8 cellular contexts compared by ENCODE assay signal in the genomic region with DNA sequence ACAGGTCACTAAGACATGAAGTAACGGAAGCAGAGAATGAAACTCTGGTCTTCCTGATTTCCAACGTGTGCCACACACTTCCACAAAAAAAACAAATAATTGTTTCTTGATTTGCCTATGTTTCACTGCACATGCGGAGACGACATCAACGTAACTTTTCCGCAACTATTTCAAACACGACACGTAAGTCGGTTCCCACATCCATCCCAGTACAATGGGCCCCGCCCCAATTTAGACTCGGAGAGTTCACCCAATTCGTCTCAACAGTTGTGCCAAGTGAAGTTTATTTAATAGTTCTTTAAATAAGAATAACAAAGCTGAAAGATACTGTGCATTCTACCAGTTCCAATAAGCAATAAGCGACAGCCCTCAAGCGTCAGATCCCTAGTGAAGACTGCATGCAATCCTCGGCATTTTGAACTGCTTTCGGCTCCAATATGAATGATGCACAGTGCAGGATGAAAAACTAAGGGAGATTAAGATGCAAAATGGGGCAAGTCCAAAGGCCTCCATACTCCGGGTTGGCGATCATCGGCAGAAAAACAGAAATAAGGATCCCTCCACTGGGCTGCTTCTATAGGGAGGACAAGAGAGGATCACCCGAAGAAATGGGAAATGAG. TPM values are rescaled to one million over a fixed set of nuclear protein-coding genes. Genes with fewer than 3 reads are reported as not detected.
DNase-seq lines count a peak whose midpoint lies in the region; ATAC-seq and TF ChIP-seq lines count a peak whose summit lies in the region.

No MANE protein-coding gene starts in this region.

- no peaks in the 10 kb centered on the region for H3K9me2 ChIP-seq in SK-N-SH

- H3K36me3 ChIP-seq in HAP-1 (replicated peaks) (peaks cover 45% of the 10 kb centered on the region), SK-N-SH (replicated peaks in 1 of 2; ENCODE audit: control insufficient read depth in 1 of 2, insufficient read depth in 2 of 2, low read length in 1 of 2) (peaks cover 19 to 37% of the 10 kb centered on the region in 2 experiments), duodenal mucosa (ENCODE audit: control insufficient read depth in 1 of 2, insufficient read depth in 2 of 2, low read length in 2 of 2) (peaks cover 7 to 20% of the 10 kb centered on the region in 2 donors), upper lobe of right lung (peaks cover 29% of the 10 kb centered on the region)

- peaks cover 38% of the 10 kb centered on the region for H3K4me1 Mint-ChIP-seq in CD4-positive, alpha-beta T cell (ENCODE audit: low read depth)

- H3K9ac ChIP-seq in SK-N-SH (peak overlapping the region; percentile 97), duodenal mucosa (ENCODE audit: low read depth in 1 of 2, low read length in 2 of 2) (peak overlapping the region; percentile 97 to 99)

- H3K27me3 ChIP-seq in CD4-positive, alpha-beta T cell (ENCODE audit: control insufficient read depth, insufficient read depth, low read length): no peaks in the 10 kb centered on the region
- H3K27me3 ChIP-seq in HAP-1 (ENCODE audit: low read depth) (no peaks in the 10 kb centered on the region), SK-N-SH (ENCODE audit: insufficient read depth) (no peaks in the 10 kb centered on the region), duodenal mucosa (ENCODE audit: control insufficient read depth in 1 of 2, insufficient read depth in 2 of 2, low read length in 2 of 2) (no peaks in the 10 kb centered on the region), upper lobe of right lung (no peaks in the 10 kb centered on the region)

- under 1% methylated on average over 20 of the region's 20 CpGs for WGBS in SK-N-SH (ENCODE audit: low lambda C conversion rate)

- peak overlapping the region; percentile 87; the same call in 1 of the 2 replicates for H2AFZ ChIP-seq in SK-N-SH (ENCODE audit: low read depth)

- TF ChIP-seq RAD21 in SK-N-SH (IDR thresholded peaks at IDR 0.05; ENCODE audit: low read length): no peak

- peaks cover 39% of the 10 kb centered on the region for H4K20me1 ChIP-seq in SK-N-SH (ENCODE audit: insufficient read depth)

- no peaks in the 10 kb centered on the region for H3K9me3 ChIP-seq in CD4-positive, alpha-beta T cell (ENCODE audit: control insufficient read depth, low read length)
- H3K9me3 ChIP-seq in HAP-1 (no peaks in the 10 kb centered on the region), SK-N-SH (no peaks in the 10 kb centered on the region), duodenal mucosa (ENCODE audit: control insufficient read depth in 1 of 2, low read length in 2 of 2) (no peaks in the 10 kb centered on the region), upper lobe of right lung (no peaks in the 10 kb centered on the region)

- ATAC-seq in CD4-positive, alpha-beta T cell (ENCODE audit: poor library complexity): peak; percentile 25
- ATAC-seq in upper lobe of right lung (no peak), HG03175 (IDR thresholded peaks at IDR 0.05; ENCODE audit: unreplicated experiment) (no peak), HG03095 (IDR thresholded peaks at IDR 0.05; ENCODE audit: unreplicated experiment) (no peak)

- in situ Hi-C loops in HAP-1 (cut with MboI; ENCODE audit: low sequenced_read_pairs): no loop called here

- H3K27me3 Mint-ChIP-seq in CD4-positive, alpha-beta T cell: no peaks in the 10 kb centered on the region

- no peak for TF ChIP-seq CTCF in CD4-positive, alpha-beta T cell (IDR thresholded peaks at IDR 0.05)
- TF ChIP-seq CTCF in SK-N-SH (IDR thresholded peaks at IDR 0.05): no peak
- TF ChIP-seq CTCF in upper lobe of right lung (IDR thresholded peaks at IDR 0.05): no peak

- H3K79me2 ChIP-seq in SK-N-SH (ENCODE audit: insufficient read depth): peaks cover 57% of the 10 kb centered on the region

- peaks cover 53% of the 10 kb centered on the region for H3K36me3 Mint-ChIP-seq in CD4-positive, alpha-beta T cell (ENCODE audit: low read depth)

- CTCF ChIA-PET in CD4-positive, alpha-beta T cell (lab: Charles Lee): interaction anchor here (1.0 kb wide), 2 partner anchors 11 to 34 kb away, joined by 3 read pairs; a partner anchor contains a TSS
- CTCF ChIA-PET in SK-N-SH (lab: Yijun Ruan, JAX): no interaction called here

- peak in 1 of 10 experiments; percentile 5 for DNase-seq in CD4-positive, alpha-beta T cell
- DNase-seq in HAP-1 (ENCODE audit: low spot score in 2 of 2) (peak in 1 of 2 experiments; percentile 36), SK-N-SH (peak; percentile 36), midbrain (lab: John Stamatoyannopoulos, UW) (peak; percentile 72), upper lobe of right lung (no peak)

- peak overlapping the region; percentile 96 for H3K4me3 ChIP-seq in HAP-1
- H3K4me3 ChIP-seq in SK-N-SH (ENCODE audit: low read depth in 2 of 2, low read length in 1 of 2): peak overlapping the region; percentile 72 to 98
- H3K4me3 ChIP-seq in duodenal mucosa (ENCODE audit: low read depth in 1 of 2, low read length in 2 of 2): peak overlapping the region; percentile 98 to 99
- H3K4me3 ChIP-seq in upper lobe of right lung: peak overlapping the region; percentile 77

- H3K27ac ChIP-seq in CD4-positive, alpha-beta T cell (ENCODE audit: low read depth, low read length): peak overlapping the region; percentile 90
- peak overlapping the region; percentile 88 to 90 for H3K27ac ChIP-seq in SK-N-SH (ENCODE audit: low read depth in 2 of 2, low read length in 1 of 2)
- H3K27ac ChIP-seq in duodenal mucosa (ENCODE audit: low read depth, low read length): peak overlapping the region; percentile 98
- H3K27ac ChIP-seq in upper lobe of right lung: peak overlapping the region; percentile 99

- peak overlapping the region; percentile 100 for H3K27ac Mint-ChIP-seq in CD4-positive, alpha-beta T cell

- H3K4me3 Mint-ChIP-seq in CD4-positive, alpha-beta T cell: peak overlapping the region; percentile 100

- H3K9me3 Mint-ChIP-seq in CD4-positive, alpha-beta T cell: no peaks in the 10 kb centered on the region

- POLR2A ChIA-PET in CD4-positive, alpha-beta T cell (lab: Charles Lee): no interaction called here
- POLR2A ChIA-PET in SK-N-SH (lab: Yijun Ruan, JAX): interaction anchor here (1.8 kb wide), 1 partner anchor 34 kb away, joined by 5 read pairs; a partner anchor contains a TSS

- H3K4me1 ChIP-seq in HAP-1 (peaks cover 7% of the 10 kb centered on the region), SK-N-SH (ENCODE audit: control insufficient read depth in 1 of 2, insufficient read depth in 2 of 2, low read depth in 1 of 2, low read length in 1 of 2) (peaks cover 4 to 5% of the 10 kb centered on the region in 2 experiments; a peak in 1 of 4 replicates), duodenal mucosa (ENCODE audit: control insufficient read depth in 1 of 2, insufficient read depth in 2 of 2, low read length in 2 of 2) (peaks cover 8 to 18% of the 10 kb centered on the region in 2 donors), upper lobe of right lung (peaks cover 16% of the 10 kb centered on the region)

- intact Hi-C loops in CD4-positive, alpha-beta T cell (cut with DNase I, micrococcal nuclease): loop anchor here (1.0 to 10.0 kb wide), 8 partner anchors 17 to 820 kb away; a partner anchor contains a TSS
- intact Hi-C loops in upper lobe of right lung (cut with DNase I): no loop called here

- no peak for TF ChIP-seq EP300 in SK-N-SH (IDR thresholded peaks at IDR 0.05; ENCODE audit: borderline replicate concordance in 1 of 2, low read depth in 1 of 2, low read length in 1 of 2)

- peak overlapping the region; percentile 82 for H3K4me2 ChIP-seq in SK-N-SH

- H3F3A ChIP-seq in SK-N-SH (replicated peaks; ENCODE audit: insufficient read depth): peaks cover 6% of the 10 kb centered on the region

TF ChIP-seq in SK-N-SH, 30 proteins besides CTCF, POLR2A, EP300 and RAD21 (continues in another document):
- TF ChIP-seq SMC3 (IDR thresholded peaks at IDR 0.05; ENCODE audit: low read depth, low read length) (no peak), TCF12 (IDR thresholded peaks at IDR 0.05) (no peak), FOXJ3 (CRISPR knock-in tag; IDR thresholded peaks at IDR 0.05) (no peak), EZH2phosphoT487 (IDR thresholded peaks at IDR 0.05; ENCODE audit: borderline replicate concordance, low read depth) (no peak), FOSL2 (IDR thresholded peaks at IDR 0.05; ENCODE audit: borderline replicate concordance, low read depth) (no peak), CHD2 (IDR thresholded peaks at IDR 0.05; ENCODE audit: low read length, partially characterized antibody) (no peak), FOXM1 (IDR thresholded peaks at IDR 0.05; ENCODE audit: low read depth) (no peak), NRF1 (IDR thresholded peaks at IDR 0.05; ENCODE audit: low read depth, low read length) (no peak), MEF2A (IDR thresholded peaks at IDR 0.05; ENCODE audit: borderline replicate concordance, low read depth) (no peak), MXI1 (IDR thresholded peaks at IDR 0.05; ENCODE audit: low read depth, low read length) (no peak)
- TF ChIP-seq, protein P1, sequence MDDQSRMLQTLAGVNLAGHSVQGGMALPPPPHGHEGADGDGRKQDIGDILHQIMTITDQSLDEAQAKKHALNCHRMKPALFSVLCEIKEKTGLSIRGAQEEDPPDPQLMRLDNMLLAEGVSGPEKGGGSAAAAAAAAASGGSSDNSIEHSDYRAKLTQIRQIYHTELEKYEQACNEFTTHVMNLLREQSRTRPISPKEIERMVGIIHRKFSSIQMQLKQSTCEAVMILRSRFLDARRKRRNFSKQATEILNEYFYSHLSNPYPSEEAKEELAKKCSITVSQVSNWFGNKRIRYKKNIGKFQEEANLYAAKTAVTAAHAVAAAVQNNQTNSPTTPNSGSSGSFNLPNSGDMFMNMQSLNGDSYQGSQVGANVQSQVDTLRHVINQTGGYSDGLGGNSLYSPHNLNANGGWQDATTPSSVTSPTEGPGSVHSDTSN (IDR thresholded peaks at IDR 0.05): no peak

RNA-seq across cellular contexts. Expression of a gene that starts 0.7 kb away (rescaled TPM):
- 100 to 1,000 TPM; 100 to 114 TPM for total RNA-seq in CD4-positive, alpha-beta T cell
- polyA plus RNA-seq in SK-N-SH (2012; rRNA removed): 75.0 and 75.1 TPM in 2 replicates
- polyA plus RNA-seq in SK-N-SH (2012; cell fraction: cytosol; rRNA removed): 105 and 118 TPM in 2 replicates
- 35.3 and 62.2 TPM in 2 replicates for polyA plus RNA-seq in SK-N-SH (2012; cell fraction: nucleus; rRNA removed)
- 88.2 TPM for total RNA-seq in upper lobe of right lung

RNA-seq across cellular contexts. Expression of a gene that starts 17.7 kb away (rescaled TPM):
- 10 to 100 TPM; 11.5 to 13.2 TPM for total RNA-seq in CD4-positive, alpha-beta T cell
- 32.5 and 33.1 TPM in 2 replicates for polyA plus RNA-seq in SK-N-SH (2012; rRNA removed)
- polyA plus RNA-seq in SK-N-SH (2012; cell fraction: cytosol; rRNA removed): 35.5 and 47.0 TPM in 2 replicates
- 25.2 and 25.9 TPM in 2 replicates for polyA plus RNA-seq in SK-N-SH (2012; cell fraction: nucleus; rRNA removed)
- total RNA-seq in upper lobe of right lung: 30.3 TPM

RNA-seq across cellular contexts. Expression of a gene that starts 33.9 kb away (rescaled TPM):
- 1 to 10 TPM in 1 of 2 experiments, under 1 TPM in 1; 0.91 to 1.0 TPM for total RNA-seq in CD4-positive, alpha-beta T cell
- polyA plus RNA-seq in SK-N-SH (2012; rRNA removed): 0.90 and 1.2 TPM in 2 replicates
- polyA plus RNA-seq in SK-N-SH (2012; cell fraction: cytosol; rRNA removed): 0.81 and 1.3 TPM in 2 replicates
- 2.9 and 4.8 TPM in 2 replicates for polyA plus RNA-seq in SK-N-SH (2012; cell fraction: nucleus; rRNA removed)
- 1.5 TPM for total RNA-seq in upper lobe of right lung
